Comparison of ENCODE assay signal across 8 cellular contexts in the genomic region with DNA sequence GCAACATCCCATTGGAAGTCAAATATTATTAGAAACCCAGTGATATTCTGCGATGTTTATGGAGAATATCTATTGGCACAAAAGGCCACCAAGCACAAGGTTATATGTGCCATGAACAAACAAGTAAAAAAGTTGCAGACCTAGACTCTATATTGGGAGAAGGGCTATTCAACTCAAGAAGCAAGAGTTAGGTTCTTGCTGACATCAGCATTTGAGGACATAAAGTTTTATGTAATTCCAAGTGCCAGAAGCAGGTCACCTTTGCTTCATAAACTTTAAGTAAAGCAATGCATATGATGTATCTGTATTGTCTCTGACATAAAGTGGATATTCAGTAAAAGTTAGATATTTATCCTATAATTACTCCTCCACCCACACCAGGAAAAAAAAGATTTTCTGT.
"Had no signal": no experiment of that assay in that cellular context is flagged by ENCODE, and none has a peak within 500 bp of the region (broad histone marks: within the 10 kb centered on the region; RNA-seq: fewer than 3 reads in every experiment).

No MANE protein-coding gene starts in this region.

- ATAC-seq: GM23338 had no signal

- FAIRE-seq: H1, H54, HTR-8/SVneo had no signal

- H3K9ac ChIP-seq: KMS-11 had no signal

- H3K4me2 ChIP-seq: GM23338, KMS-11 had no signal

- H3K4me3 Mint-ChIP-seq: GM23338, H9 had no signal

- H3K27ac ChIP-seq: KMS-11 had no signal

- H2AFZ ChIP-seq: GM23338 had no signal

- DNase-seq: H9, HCEC 1CT, KBM-7 had no signal

- H3K9me3 Mint-ChIP-seq: GM23338 had no signal

- H3K27ac Mint-ChIP-seq: GM23338, H9 had no signal

- H3K4me3 ChIP-seq: GM23338 had no signal
